ENCODE assay signal across 12 cellular contexts in the genomic region with DNA sequence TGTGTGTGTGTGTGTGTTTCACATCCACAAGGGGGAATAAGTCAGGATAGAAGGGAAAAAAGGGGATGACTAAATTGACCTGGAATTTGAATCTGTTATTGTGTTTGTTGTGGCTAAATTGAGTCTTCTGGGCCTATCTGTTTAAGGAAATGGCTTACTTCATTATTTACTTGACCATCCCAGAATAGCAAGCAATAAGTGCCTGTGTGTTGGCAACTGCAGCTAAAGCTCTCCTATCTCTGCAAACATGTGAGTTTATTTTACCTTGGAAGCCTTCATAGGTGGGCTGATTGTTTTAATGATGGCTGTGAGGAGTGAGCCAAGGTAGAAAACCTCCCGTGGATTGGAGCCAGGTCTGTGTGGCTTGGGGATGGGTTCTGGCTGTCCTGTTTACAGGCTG.
DNase-seq lines count a peak whose midpoint lies in the region; ATAC-seq, FAIRE-seq and TF ChIP-seq lines count a peak whose summit lies in the region.
"Had no signal": no experiment of that assay in that cellular context is flagged by ENCODE, and none has a peak within 500 bp of the region (broad histone marks: within the 10 kb centered on the region; RNA-seq: fewer than 3 reads in every experiment).

No MANE protein-coding gene starts in this region.

- TF ChIP-seq RAD21 in HepG2 (CRISPR knock-in tag; IDR thresholded peaks at IDR 0.05) = no peak

- WGBS in right lobe of liver (ENCODE audit: insufficient coverage, low coverage, low lambda C conversion rate, missing lambda C conversion rate) = 22% methylated on average over 1 of the region's 1 CpG
- WGBS in HepG2 (ENCODE audit: low lambda C conversion rate) = 0% methylated on average over 1 of the region's 1 CpG

- no peaks in the 10 kb centered on the region for H3K4me1 ChIP-seq in right lobe of liver
- no peaks in the 10 kb centered on the region for H3K4me1 ChIP-seq in HepG2 (ENCODE audit: insufficient read depth, low read length)
- H3K4me1 ChIP-seq in adipocyte (ENCODE audit: control insufficient read depth, insufficient read depth, low read length) = peaks cover 12% of the 10 kb centered on the region
- no peaks in the 10 kb centered on the region for H3K4me1 ChIP-seq in A673 (ENCODE audit: insufficient read depth, low read length, poor library complexity, severe bottlenecking)

- no peak overlapping the region for H3K4me2 ChIP-seq in HepG2 (ENCODE audit: low read depth, low read length)

- TF ChIP-seq CTCF in right lobe of liver (IDR thresholded peaks at IDR 0.05) (no peak), HepG2 (CRISPR knock-in tag; IDR thresholded peaks at IDR 0.05) (no peak), A673 (conservative IDR thresholded peaks at IDR 0.05; ENCODE audit: low read depth, low read length) (no peak)

- no TSS peak for BruUV-seq in HepG2 (replicated peaks; lab: Mats Ljungman, UMichigan)
- no TSS peak for BruUV-seq in A673 (replicated peaks; lab: Mats Ljungman, UMichigan)

- H3K9me3 ChIP-seq in right lobe of liver = no peaks in the 10 kb centered on the region
- peaks cover 7% of the 10 kb centered on the region; the same call in 1 of the 2 replicates for H3K9me3 ChIP-seq in HepG2 (ENCODE audit: low read length)
- H3K9me3 ChIP-seq in adipocyte (ENCODE audit: control insufficient read depth, low read length) = no peaks in the 10 kb centered on the region
- no peaks in the 10 kb centered on the region for H3K9me3 ChIP-seq in A673 (ENCODE audit: low read depth, low read length, poor library complexity, severe bottlenecking)

- no peak overlapping the region for H3K9ac ChIP-seq in HepG2 (ENCODE audit: insufficient read depth, low read depth, low read length)
- H3K9ac ChIP-seq in adipocyte (ENCODE audit: low read length) = no peak overlapping the region

- H3K36me3 ChIP-seq in right lobe of liver (no peaks in the 10 kb centered on the region), HepG2 (replicated peaks in 1 of 2; ENCODE audit: control insufficient read depth in 1 of 2, insufficient read depth in 2 of 2, low read length in 2 of 2) (no peaks in the 10 kb centered on the region), adipocyte (ENCODE audit: control insufficient read depth, insufficient read depth, low read length, severe bottlenecking) (no peaks in the 10 kb centered on the region), A673 (ENCODE audit: insufficient read depth, low read length, poor library complexity, severe bottlenecking) (no peaks in the 10 kb centered on the region)

- H3K4me3 ChIP-seq in right lobe of liver (no peak overlapping the region), HepG2 (replicated peaks in 1 of 3; ENCODE audit: insufficient read depth in 1 of 3, low read depth in 2 of 3, low read length in 3 of 3) (no peak overlapping the region), adipocyte (ENCODE audit: low read length) (no peak overlapping the region), A673 (ENCODE audit: low read depth, low read length, poor library complexity, severe bottlenecking) (no peak overlapping the region)

- no peak overlapping the region for H2AFZ ChIP-seq in HepG2 (ENCODE audit: low read length)

- H4K20me1 ChIP-seq in HepG2 (ENCODE audit: insufficient read depth, low read length) = no peaks in the 10 kb centered on the region

- no peak for TF ChIP-seq POLR2A in right lobe of liver (IDR thresholded peaks at IDR 0.05)
- TF ChIP-seq POLR2A in HepG2 (IDR thresholded peaks at IDR 0.05; ENCODE audit: insufficient read depth in 1 of 2, low read depth in 2 of 2, low read length in 2 of 2) = no peak

- CTCF ChIA-PET in HepG2 (lab: Yijun Ruan, JAX; ENCODE audit: low intra/inter-chr PET ratio, low total read pairs) (no interaction called here), A673 (lab: Charles Lee) (no interaction called here)

- TF ChIP-seq EP300 in HepG2 (IDR thresholded peaks at IDR 0.05; ENCODE audit: low read depth in 2 of 2, low read length in 2 of 2) = no peak
- no peak for TF ChIP-seq EP300 in HepG2 (CRISPR knock-in tag; IDR thresholded peaks at IDR 0.05; ENCODE audit: borderline replicate concordance)

- H3K27me3 ChIP-seq in right lobe of liver (no peaks in the 10 kb centered on the region), HepG2 (ENCODE audit: control insufficient read depth in 1 of 2, insufficient read depth in 2 of 2, low read length in 2 of 2) (0 out of 5 replicates have a peak, but pooled peaks cover 1 to 6% of the 10 kb centered on the region in 2 experiments), adipocyte (replicated peaks; ENCODE audit: control insufficient read depth, insufficient read depth, low read length) (no peaks in the 10 kb centered on the region), A673 (replicated peaks; ENCODE audit: insufficient read depth, low read depth, low read length, poor library complexity) (peaks cover 21% of the 10 kb centered on the region)

- ATAC-seq in right lobe of liver = peak; percentile 29 to 61 (median 46)
- no peak for ATAC-seq in HepG2
- no peak for ATAC-seq in HG02840 (IDR thresholded peaks at IDR 0.05; ENCODE audit: low FRiP score, unreplicated experiment)

- FAIRE-seq in HepG2 (lab: Jason Lieb, UNC) = no peak
- FAIRE-seq: G401.6 had no signal

- intact Hi-C loops in right lobe of liver (cut with DNase I) = no loop called here
- intact Hi-C loops in HepG2 (cut with micrococcal nuclease; ENCODE audit: unreplicated experiment) = no loop called here
- intact Hi-C loops in A673 (cut with micrococcal nuclease; ENCODE audit: unreplicated experiment) = no loop called here

- in situ Hi-C loops in HepG2 (cut with HindIII; ENCODE audit: extremely low pct_ligation_motif_present, low pct_unique_long_range_greater_than_20kb) = no loop called here

- H3K79me2 ChIP-seq in HepG2 (ENCODE audit: insufficient read depth, low read length) = no peaks in the 10 kb centered on the region

- POLR2A ChIA-PET in HepG2 (lab: Yijun Ruan, JAX) = no interaction called here
- POLR2A ChIA-PET in A673 (lab: Charles Lee; ENCODE audit: low non-redundant PET) = interaction anchor here (0.6 kb wide), 1 partner anchor 489 kb away, joined by 4 read pairs; no protein-coding TSS in a partner anchor

- DNase-seq in right lobe of liver (no peak), HepG2 (ENCODE audit: low spot score) (no peak), adipocyte (ENCODE audit: low read depth) (peak; percentile 20), islet precursor cell (peak; percentile 66), HT-29 (ENCODE audit: low spot score) (no peak), A673 (ENCODE audit: low spot score) (no peak), anterior cingulate cortex (lab: John Stamatoyannopoulos, UW) (no peak)
- DNase-seq: activated T-cell treated with anti-CD3 and anti-CD28 coated beads, Interleukin-2, amount 50 U/mL, for 48 hours; central memory CD4-positive, alpha-beta T cell; OCI-M1 had no signal

- H3K27ac ChIP-seq in right lobe of liver (peak overlapping the region in 1 of 3 donors; percentile 14), HepG2 (ENCODE audit: extremely low read length, insufficient read depth, low read length) (no peak overlapping the region), A673 (ENCODE audit: low read depth, low read length, poor library complexity, severe bottlenecking) (no peak overlapping the region)

TF ChIP-seq in HepG2, 621 proteins besides CTCF, POLR2A, EP300 and RAD21:
- TF ChIP-seq ZNF180 (CRISPR knock-in tag; IDR thresholded peaks at IDR 0.05; ENCODE audit: borderline replicate concordance, low read depth) = no peak
- TF ChIP-seq, protein P1, sequence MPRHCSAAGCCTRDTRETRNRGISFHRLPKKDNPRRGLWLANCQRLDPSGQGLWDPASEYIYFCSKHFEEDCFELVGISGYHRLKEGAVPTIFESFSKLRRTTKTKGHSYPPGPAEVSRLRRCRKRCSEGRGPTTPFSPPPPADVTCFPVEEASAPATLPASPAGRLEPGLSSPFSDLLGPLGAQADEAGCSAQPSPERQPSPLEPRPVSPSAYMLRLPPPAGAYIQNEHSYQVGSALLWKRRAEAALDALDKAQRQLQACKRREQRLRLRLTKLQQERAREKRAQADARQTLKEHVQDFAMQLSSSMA (CRISPR knock-in tag; IDR thresholded peaks at IDR 0.05) = no peak
- no peak for TF ChIP-seq PAF1 (CRISPR knock-in tag; IDR thresholded peaks at IDR 0.05)
- no peak for TF ChIP-seq RELA (CRISPR knock-in tag; IDR thresholded peaks at IDR 0.05)
TF ChIP-seq in HepG2: peak in this region for 0.

Comparison
In these comparisons a context has a peak if more than half of its experiments do, and no peak if none do; other contexts are left out.
1. ATAC-seq: peak in right lobe of liver (4 of 4); none in HepG2 (single experiment) and HG02840 (single experiment).
2. DNase-seq: peak in adipocyte (single experiment) and islet precursor cell (single experiment); none in right lobe of liver (0 of 3), HepG2 (single experiment), HT-29 (single experiment), A673 (single experiment) and anterior cingulate cortex (0 of 58).